Comparison of ENCODE assay signal across 1 cellular context in the genomic region with DNA sequence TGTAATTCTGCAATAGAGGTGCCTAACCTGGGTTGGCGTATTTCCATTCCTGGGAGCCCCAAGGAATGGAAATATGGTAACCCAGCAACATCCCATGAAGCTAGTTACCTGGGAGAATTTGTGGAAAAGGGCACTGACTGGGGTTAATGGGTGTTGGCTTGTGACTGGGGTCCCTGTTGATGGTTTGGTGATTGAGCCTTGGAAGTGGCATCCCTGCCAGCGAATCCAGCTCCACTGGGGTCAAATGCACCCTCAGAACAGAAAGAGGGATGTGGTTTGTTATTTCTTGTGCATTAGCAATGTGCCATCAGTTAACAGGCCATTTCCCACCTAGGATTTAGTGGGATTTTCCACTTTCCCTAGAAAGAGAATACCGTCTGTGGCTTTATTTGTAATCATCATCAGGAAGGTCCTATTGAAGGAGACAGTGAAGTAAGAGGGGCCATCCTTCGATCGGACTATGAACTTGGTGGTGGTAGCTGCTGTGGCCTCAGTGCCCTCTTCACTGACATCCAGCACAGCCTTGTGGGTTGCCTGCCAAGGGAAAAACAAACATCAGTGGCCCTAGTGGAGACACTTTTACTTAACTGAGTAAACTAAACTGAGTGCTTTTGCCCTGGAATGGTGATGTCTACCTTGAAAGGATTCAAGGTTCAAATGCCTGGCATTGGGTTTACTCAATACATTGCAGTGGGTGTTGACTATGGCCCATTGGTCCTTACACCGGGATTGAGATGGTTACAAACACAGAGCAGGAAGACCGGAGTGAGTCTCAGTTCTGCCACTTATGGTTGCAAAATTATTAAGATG.
A peak's percentile ranks its signal among the peaks of the same experiment; 100 is the strongest.
TF ChIP-seq lines count a peak whose summit lies in the region.

No MANE protein-coding gene starts in this region.

TF ChIP-seq in HepG2, 621 proteins besides CTCF, POLR2A, EP300 and RAD21 (continued from another document and continues in another):
- TF ChIP-seq, protein P1, sequence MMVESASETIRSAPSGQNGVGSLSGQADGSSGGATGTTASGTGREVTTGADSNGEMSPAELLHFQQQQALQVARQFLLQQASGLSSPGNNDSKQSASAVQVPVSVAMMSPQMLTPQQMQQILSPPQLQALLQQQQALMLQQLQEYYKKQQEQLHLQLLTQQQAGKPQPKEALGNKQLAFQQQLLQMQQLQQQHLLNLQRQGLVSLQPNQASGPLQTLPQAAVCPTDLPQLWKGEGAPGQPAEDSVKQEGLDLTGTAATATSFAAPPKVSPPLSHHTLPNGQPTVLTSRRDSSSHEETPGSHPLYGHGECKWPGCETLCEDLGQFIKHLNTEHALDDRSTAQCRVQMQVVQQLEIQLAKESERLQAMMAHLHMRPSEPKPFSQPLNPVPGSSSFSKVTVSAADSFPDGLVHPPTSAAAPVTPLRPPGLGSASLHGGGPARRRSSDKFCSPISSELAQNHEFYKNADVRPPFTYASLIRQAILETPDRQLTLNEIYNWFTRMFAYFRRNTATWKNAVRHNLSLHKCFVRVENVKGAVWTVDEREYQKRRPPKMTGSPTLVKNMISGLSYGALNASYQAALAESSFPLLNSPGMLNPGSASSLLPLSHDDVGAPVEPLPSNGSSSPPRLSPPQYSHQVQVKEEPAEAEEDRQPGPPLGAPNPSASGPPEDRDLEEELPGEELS (CRISPR knock-in tag; IDR thresholded peaks at IDR 0.05) = peak; percentile 78
- 0 out of 2 replicates have a peak, but pooled peaks have one; percentile 24 for TF ChIP-seq KAT8 (CRISPR knock-in tag; IDR thresholded peaks at IDR 0.05)
- TF ChIP-seq, protein P2, sequence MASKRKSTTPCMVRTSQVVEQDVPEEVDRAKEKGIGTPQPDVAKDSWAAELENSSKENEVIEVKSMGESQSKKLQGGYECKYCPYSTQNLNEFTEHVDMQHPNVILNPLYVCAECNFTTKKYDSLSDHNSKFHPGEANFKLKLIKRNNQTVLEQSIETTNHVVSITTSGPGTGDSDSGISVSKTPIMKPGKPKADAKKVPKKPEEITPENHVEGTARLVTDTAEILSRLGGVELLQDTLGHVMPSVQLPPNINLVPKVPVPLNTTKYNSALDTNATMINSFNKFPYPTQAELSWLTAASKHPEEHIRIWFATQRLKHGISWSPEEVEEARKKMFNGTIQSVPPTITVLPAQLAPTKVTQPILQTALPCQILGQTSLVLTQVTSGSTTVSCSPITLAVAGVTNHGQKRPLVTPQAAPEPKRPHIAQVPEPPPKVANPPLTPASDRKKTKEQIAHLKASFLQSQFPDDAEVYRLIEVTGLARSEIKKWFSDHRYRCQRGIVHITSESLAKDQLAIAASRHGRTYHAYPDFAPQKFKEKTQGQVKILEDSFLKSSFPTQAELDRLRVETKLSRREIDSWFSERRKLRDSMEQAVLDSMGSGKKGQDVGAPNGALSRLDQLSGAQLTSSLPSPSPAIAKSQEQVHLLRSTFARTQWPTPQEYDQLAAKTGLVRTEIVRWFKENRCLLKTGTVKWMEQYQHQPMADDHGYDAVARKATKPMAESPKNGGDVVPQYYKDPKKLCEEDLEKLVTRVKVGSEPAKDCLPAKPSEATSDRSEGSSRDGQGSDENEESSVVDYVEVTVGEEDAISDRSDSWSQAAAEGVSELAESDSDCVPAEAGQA (IDR thresholded peaks at IDR 0.05; ENCODE audit: low read depth) = 0 out of 2 replicates have a peak, but pooled peaks have one; percentile 20
- TF ChIP-seq, protein P2 (CRISPR knock-in tag; IDR thresholded peaks at IDR 0.05; ENCODE audit: borderline replicate concordance) = no peak
- TF ChIP-seq ZNF230 (CRISPR knock-in tag; IDR thresholded peaks at IDR 0.05) = 0 out of 2 replicates have a peak, but pooled peaks have one; percentile 71
- TF ChIP-seq ZFX (CRISPR knock-in tag; IDR thresholded peaks at IDR 0.05; ENCODE audit: low read depth) = peak; percentile 43; the same call in 1 of the 2 replicates
- no peak for TF ChIP-seq FOXP1 (IDR thresholded peaks at IDR 0.05)
- peak; percentile 81 for TF ChIP-seq FOXP1 (CRISPR knock-in tag; IDR thresholded peaks at IDR 0.05)
- peak; percentile 75; the same call in 1 of the 2 replicates for TF ChIP-seq TARDBP (CRISPR knock-in tag; IDR thresholded peaks at IDR 0.05)
- TF ChIP-seq ARID2 (CRISPR knock-in tag; IDR thresholded peaks at IDR 0.05; ENCODE audit: borderline replicate concordance) = peak; percentile 39; the same call in 1 of the 2 replicates
- TF ChIP-seq, protein P3, sequence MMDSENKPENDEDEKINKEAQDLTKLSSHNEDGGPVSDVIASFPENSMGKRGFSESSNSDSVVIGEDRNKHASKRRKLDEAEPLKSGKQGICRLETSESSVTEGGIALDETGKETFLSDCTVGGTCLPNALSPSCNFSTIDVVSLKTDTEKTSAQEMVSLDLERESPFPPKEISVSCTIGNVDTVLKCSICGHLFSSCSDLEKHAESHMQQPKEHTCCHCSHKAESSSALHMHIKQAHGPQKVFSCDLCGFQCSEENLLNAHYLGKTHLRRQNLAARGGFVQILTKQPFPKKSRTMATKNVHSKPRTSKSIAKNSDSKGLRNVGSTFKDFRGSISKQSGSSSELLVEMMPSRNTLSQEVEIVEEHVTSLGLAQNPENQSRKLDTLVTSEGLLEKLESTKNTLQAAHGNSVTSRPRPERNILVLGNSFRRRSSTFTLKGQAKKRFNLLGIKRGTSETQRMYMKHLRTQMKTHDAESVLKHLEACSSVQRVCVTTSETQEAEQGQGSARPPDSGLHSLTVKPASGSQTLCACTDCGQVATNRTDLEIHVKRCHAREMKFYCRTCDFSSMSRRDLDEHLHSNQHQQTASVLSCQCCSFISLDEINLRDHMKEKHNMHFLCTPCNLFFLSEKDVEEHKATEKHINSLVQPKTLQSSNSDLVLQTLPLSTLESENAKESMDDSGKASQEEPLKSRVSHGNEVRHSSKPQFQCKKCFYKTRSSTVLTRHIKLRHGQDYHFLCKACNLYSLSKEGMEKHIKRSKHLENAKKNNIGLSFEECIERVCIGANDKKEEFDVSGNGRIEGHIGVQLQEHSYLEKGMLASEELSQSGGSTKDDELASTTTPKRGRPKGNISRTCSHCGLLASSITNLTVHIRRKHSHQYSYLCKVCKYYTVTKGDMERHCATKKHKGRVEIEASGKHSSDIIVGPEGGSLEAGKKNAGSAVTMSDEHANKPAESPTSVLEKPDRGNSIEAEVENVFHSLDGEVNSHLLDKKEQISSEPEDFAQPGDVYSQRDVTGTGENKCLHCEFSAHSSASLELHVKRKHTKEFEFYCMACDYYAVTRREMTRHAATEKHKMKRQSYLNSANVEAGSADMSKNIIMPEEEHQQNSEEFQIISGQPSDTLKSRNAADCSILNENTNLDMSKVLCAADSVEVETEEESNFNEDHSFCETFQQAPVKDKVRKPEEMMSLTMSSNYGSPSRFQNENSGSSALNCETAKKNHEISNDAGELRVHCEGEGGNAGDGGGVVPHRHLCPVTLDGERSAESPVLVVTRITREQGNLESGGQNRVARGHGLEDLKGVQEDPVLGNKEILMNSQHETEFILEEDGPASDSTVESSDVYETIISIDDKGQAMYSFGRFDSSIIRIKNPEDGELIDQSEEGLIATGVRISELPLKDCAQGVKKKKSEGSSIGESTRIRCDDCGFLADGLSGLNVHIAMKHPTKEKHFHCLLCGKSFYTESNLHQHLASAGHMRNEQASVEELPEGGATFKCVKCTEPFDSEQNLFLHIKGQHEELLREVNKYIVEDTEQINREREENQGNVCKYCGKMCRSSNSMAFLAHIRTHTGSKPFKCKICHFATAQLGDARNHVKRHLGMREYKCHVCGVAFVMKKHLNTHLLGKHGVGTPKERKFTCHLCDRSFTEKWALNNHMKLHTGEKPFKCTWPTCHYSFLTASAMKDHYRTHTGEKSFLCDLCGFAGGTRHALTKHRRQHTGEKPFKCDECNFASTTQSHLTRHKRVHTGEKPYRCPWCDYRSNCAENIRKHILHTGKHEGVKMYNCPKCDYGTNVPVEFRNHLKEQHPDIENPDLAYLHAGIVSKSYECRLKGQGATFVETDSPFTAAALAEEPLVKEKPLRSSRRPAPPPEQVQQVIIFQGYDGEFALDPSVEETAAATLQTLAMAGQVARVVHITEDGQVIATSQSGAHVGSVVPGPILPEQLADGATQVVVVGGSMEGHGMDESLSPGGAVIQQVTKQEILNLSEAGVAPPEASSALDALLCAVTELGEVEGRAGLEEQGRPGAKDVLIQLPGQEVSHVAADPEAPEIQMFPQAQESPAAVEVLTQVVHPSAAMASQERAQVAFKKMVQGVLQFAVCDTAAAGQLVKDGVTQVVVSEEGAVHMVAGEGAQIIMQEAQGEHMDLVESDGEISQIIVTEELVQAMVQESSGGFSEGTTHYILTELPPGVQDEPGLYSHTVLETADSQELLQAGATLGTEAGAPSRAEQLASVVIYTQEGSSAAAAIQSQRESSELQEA (CRISPR knock-in tag; IDR thresholded peaks at IDR 0.05; ENCODE audit: not compliant biosample characterization) = no peak
- TF ChIP-seq, protein P4, sequence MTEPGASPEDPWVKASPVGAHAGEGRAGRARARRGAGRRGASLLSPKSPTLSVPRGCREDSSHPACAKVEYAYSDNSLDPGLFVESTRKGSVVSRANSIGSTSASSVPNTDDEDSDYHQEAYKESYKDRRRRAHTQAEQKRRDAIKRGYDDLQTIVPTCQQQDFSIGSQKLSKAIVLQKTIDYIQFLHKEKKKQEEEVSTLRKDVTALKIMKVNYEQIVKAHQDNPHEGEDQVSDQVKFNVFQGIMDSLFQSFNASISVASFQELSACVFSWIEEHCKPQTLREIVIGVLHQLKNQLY (CRISPR knock-in tag; IDR thresholded peaks at IDR 0.05) = no peak; the same call in 1 of the 2 replicates
- TF ChIP-seq HOXA3 (CRISPR knock-in tag; IDR thresholded peaks at IDR 0.05) = peak; percentile 59; the same call in 1 of the 2 replicates
- TF ChIP-seq, protein P5, sequence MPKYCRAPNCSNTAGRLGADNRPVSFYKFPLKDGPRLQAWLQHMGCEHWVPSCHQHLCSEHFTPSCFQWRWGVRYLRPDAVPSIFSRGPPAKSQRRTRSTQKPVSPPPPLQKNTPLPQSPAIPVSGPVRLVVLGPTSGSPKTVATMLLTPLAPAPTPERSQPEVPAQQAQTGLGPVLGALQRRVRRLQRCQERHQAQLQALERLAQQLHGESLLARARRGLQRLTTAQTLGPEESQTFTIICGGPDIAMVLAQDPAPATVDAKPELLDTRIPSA (CRISPR knock-in tag; IDR thresholded peaks at IDR 0.05; ENCODE audit: borderline replicate concordance) = no peak
- TF ChIP-seq XRCC5 (optimal IDR thresholded peaks at IDR 0.05; ENCODE audit: low read length) = peak; percentile 28
- TF ChIP-seq NR2F6 (IDR thresholded peaks at IDR 0.05) = peak; percentile 81
- TF ChIP-seq NR2F6 (CRISPR knock-in tag; IDR thresholded peaks at IDR 0.05) = peak; percentile 86
- TF ChIP-seq CREM (IDR thresholded peaks at IDR 0.05) = peak; percentile 80
- no peak for TF ChIP-seq CREM (CRISPR knock-in tag; IDR thresholded peaks at IDR 0.05)
- peak; percentile 20; the same call in 1 of the 2 replicates for TF ChIP-seq MIXL1 (CRISPR knock-in tag; IDR thresholded peaks at IDR 0.05)
- TF ChIP-seq ZNF792 (CRISPR knock-in tag; IDR thresholded peaks at IDR 0.05) = 0 out of 2 replicates have a peak, but pooled peaks have one; percentile 49
- TF ChIP-seq ZNF556 (CRISPR knock-in tag; IDR thresholded peaks at IDR 0.05; ENCODE audit: borderline replicate concordance) = 0 out of 2 replicates have a peak, but pooled peaks have one; percentile 26
- TF ChIP-seq, protein P6, sequence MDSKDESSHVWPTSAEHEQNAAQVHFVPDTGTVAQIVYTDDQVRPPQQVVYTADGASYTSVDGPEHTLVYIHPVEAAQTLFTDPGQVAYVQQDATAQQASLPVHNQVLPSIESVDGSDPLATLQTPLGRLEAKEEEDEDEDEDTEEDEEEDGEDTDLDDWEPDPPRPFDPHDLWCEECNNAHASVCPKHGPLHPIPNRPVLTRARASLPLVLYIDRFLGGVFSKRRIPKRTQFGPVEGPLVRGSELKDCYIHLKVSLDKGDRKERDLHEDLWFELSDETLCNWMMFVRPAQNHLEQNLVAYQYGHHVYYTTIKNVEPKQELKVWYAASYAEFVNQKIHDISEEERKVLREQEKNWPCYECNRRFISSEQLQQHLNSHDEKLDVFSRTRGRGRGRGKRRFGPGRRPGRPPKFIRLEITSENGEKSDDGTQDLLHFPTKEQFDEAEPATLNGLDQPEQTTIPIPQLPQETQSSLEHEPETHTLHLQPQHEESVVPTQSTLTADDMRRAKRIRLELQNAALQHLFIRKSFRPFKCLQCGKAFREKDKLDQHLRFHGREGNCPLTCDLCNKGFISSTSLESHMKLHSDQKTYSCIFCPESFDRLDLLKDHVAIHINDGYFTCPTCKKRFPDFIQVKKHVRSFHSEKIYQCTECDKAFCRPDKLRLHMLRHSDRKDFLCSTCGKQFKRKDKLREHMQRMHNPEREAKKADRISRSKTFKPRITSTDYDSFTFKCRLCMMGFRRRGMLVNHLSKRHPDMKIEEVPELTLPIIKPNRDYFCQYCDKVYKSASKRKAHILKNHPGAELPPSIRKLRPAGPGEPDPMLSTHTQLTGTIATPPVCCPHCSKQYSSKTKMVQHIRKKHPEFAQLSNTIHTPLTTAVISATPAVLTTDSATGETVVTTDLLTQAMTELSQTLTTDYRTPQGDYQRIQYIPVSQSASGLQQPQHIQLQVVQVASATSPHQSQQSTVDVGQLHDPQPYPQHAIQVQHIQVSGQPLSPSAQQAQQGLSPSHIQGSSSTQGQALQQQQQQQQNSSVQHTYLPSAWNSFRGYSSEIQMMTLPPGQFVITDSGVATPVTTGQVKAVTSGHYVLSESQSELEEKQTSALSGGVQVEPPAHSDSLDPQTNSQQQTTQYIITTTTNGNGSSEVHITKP (CRISPR knock-in tag; IDR thresholded peaks at IDR 0.05; ENCODE audit: low read depth) = 0 out of 2 replicates have a peak, but pooled peaks have one; percentile 36
- peak; percentile 75 for TF ChIP-seq TBX2 (CRISPR knock-in tag; IDR thresholded peaks at IDR 0.05; ENCODE audit: borderline replicate concordance)
- peak; percentile 80 for TF ChIP-seq CEBPG (CRISPR knock-in tag; IDR thresholded peaks at IDR 0.05)
- peak; percentile 22; the same call in 1 of the 2 replicates for TF ChIP-seq ZMYM3 (CRISPR knock-in tag; IDR thresholded peaks at IDR 0.05)
- peak; percentile 85 for TF ChIP-seq HDAC2 (CRISPR knock-in tag; IDR thresholded peaks at IDR 0.05)
- TF ChIP-seq ZNF326 (CRISPR knock-in tag; IDR thresholded peaks at IDR 0.05; ENCODE audit: borderline replicate concordance) = no peak
- no peak for TF ChIP-seq PAF1 (CRISPR knock-in tag; IDR thresholded peaks at IDR 0.05)
- TF ChIP-seq ZNF629 (CRISPR knock-in tag; conservative IDR thresholded peaks at IDR 0.05) = 0 out of 2 replicates have a peak, but pooled peaks have one; percentile 39
- peak; percentile 57; the same call in 1 of the 2 replicates for TF ChIP-seq IRF2 (CRISPR knock-in tag; IDR thresholded peaks at IDR 0.05)
- peak; percentile 46; the same call in 1 of the 2 replicates for TF ChIP-seq MIER3 (CRISPR knock-in tag; IDR thresholded peaks at IDR 0.05; ENCODE audit: borderline replicate concordance)
